ENCODE assay signal across 26 cellular contexts in genomic region chr6:6646859-6647258, GRCh38. TPM values are rescaled to one million over a fixed set of nuclear protein-coding genes. Genes with fewer than 3 reads are reported as not detected.
DNase-seq lines count a peak whose midpoint lies in the region; ATAC-seq and TF ChIP-seq lines count a peak whose summit lies in the region.
"Had no signal": no experiment of that assay in that cellular context is flagged by ENCODE, and none has a peak within 500 bp of the region (broad histone marks: within the 10 kb centered on the region; RNA-seq: fewer than 3 reads in every experiment).

No MANE protein-coding gene starts in this region.

- no peak overlapping the region for H3K27ac Mint-ChIP-seq in activated T-helper 17 cell treated with anti-CD3 and anti-CD28 coated beads, Interleukin-2, amount 50 U/mL, for 72 hours
- H3K27ac Mint-ChIP-seq: activated CD4-positive, alpha-beta T cell treated with anti-CD3 and anti-CD28 coated beads for 36 hours; memory B cell; T-helper 1 cell treated with Interleukin-12 subunit alpha and Interleukin-12 subunit beta and Interleukin-4 antibody, amounts not matched to agents 30 μg/mL and 1 μg/mL, for 36 hours had no signal

- H3K27ac ChIP-seq in 22Rv1: no peak overlapping the region
- no peak overlapping the region for H3K27ac ChIP-seq in WERI-Rb-1
- H3K27ac ChIP-seq: A549, adrenal gland, BLaER1, heart right ventricle, stomach, transverse colon had no signal

- H3K4me3 Mint-ChIP-seq in activated T-helper 17 cell treated with anti-CD3 and anti-CD28 coated beads, Interleukin-2, amount 50 U/mL, for 72 hours: no peak overlapping the region
- H3K4me3 Mint-ChIP-seq: activated CD4-positive, alpha-beta T cell treated with anti-CD3 and anti-CD28 coated beads for 36 hours; activated T-cell treated with anti-CD3 and anti-CD28 coated beads, Interleukin-2, amount 50 U/mL, for 4 hours; memory B cell; T-helper 1 cell treated with Interleukin-12 subunit alpha and Interleukin-12 subunit beta and Interleukin-4 antibody, amounts not matched to agents 30 μg/mL and 1 μg/mL, for 36 hours had no signal

- peaks cover 6% of the 10 kb centered on the region for H3K27me3 Mint-ChIP-seq in activated T-helper 17 cell treated with anti-CD3 and anti-CD28 coated beads, Interleukin-2, amount 50 U/mL, for 72 hours
- H3K27me3 Mint-ChIP-seq: activated CD4-positive, alpha-beta T cell treated with anti-CD3 and anti-CD28 coated beads for 36 hours; memory B cell had no signal

- DNase-seq in NAMALWA (ENCODE audit: low spot score): peak; percentile 38
- DNase-seq in WERI-Rb-1: no peak
- DNase-seq in AG20443 (ENCODE audit: low spot score): no peak
- DNase-seq: activated CD4-positive, alpha-beta T cell treated with anti-CD3 and anti-CD28 coated beads for 36 hours; activated naive CD4-positive, alpha-beta T cell treated with Interleukin-2 at 50 U/mL for 16 hours; activated T-cell treated with anti-CD3 and anti-CD28 coated beads, Interleukin-2, amount 50 U/mL, for 4 hours; adrenal gland; Caco-2; effector CD4-positive, alpha-beta T cell; foreskin fibroblast; GOT3; heart right ventricle; left cardiac atrium; NCI-H1417 treated with DMSO at 0.1 percent for 48 hours; stomach; transverse colon had no signal

- peaks cover 7% of the 10 kb centered on the region for H3K4me1 Mint-ChIP-seq in activated T-helper 17 cell treated with anti-CD3 and anti-CD28 coated beads, Interleukin-2, amount 50 U/mL, for 72 hours

- no peaks in the 10 kb centered on the region for H3K9me3 Mint-ChIP-seq in activated T-helper 17 cell treated with anti-CD3 and anti-CD28 coated beads, Interleukin-2, amount 50 U/mL, for 72 hours
- H3K9me3 Mint-ChIP-seq: activated T-cell treated with anti-CD3 and anti-CD28 coated beads, Interleukin-2, amount 50 U/mL, for 4 hours had no signal

- no peaks in the 10 kb centered on the region for H3K27me3 ChIP-seq in WERI-Rb-1 (ENCODE audit: insufficient read depth, low read depth, severe bottlenecking)
- H3K27me3 ChIP-seq: adrenal gland, BLaER1, heart right ventricle, stomach had no signal

- no peaks in the 10 kb centered on the region for H3K36me3 Mint-ChIP-seq in activated T-helper 17 cell treated with anti-CD3 and anti-CD28 coated beads, Interleukin-2, amount 50 U/mL, for 72 hours (ENCODE audit: low read depth)

- H3K4me3 ChIP-seq in WERI-Rb-1 (ENCODE audit: low read depth, low read length): no peak overlapping the region
- H3K4me3 ChIP-seq: A549, adrenal gland, BLaER1, heart right ventricle, stomach, transverse colon had no signal

- H3K36me3 ChIP-seq in WERI-Rb-1: no peaks in the 10 kb centered on the region
- H3K36me3 ChIP-seq: adrenal gland, BLaER1, heart right ventricle, stomach, transverse colon had no signal

- TF ChIP-seq CTCF in 22Rv1 (IDR thresholded peaks at IDR 0.05): 0 out of 2 replicates have a peak, but pooled peaks have one; percentile 10
- peak; percentile 36 for TF ChIP-seq CTCF in GM12873 (IDR thresholded peaks at IDR 0.05; ENCODE audit: insufficient read depth, low read depth, low read length, missing control alignments)
- TF ChIP-seq CTCF in WERI-Rb-1 (IDR thresholded peaks at IDR 0.05; ENCODE audit: low read depth, low read length): 0 out of 2 replicates have a peak, but pooled peaks have one; percentile 3

- ATAC-seq in HG03342 (IDR thresholded peaks at IDR 0.05; ENCODE audit: unreplicated experiment): no peak
- ATAC-seq in HG02852 (IDR thresholded peaks at IDR 0.05; ENCODE audit: unreplicated experiment): no peak
- no peak for ATAC-seq in activated T-helper 17 cell treated with anti-CD3 and anti-CD28 coated beads, Interleukin-2, amount 50 U/mL, for 72 hours (replicated peaks)
- ATAC-seq: A549, heart right ventricle, HepG2, left cardiac atrium had no signal

- peaks cover 23% of the 10 kb centered on the region for H3K9me3 ChIP-seq in WERI-Rb-1 (ENCODE audit: severe bottlenecking)
- H3K9me3 ChIP-seq: A549, adrenal gland, BLaER1, Caco-2, stomach, transverse colon had no signal

RNA-seq across cellular contexts. Expression of gene LY86, which starts 58.3 kb away (rescaled TPM):
- total RNA-seq in activated T-helper 17 cell treated with anti-CD3 and anti-CD28 coated beads, Interleukin-2, amount 50 U/mL, for 72 hours: not detected
- total RNA-seq: Caco-2, HepG2 had no signal
